ENCODE assay signal across 1 cellular context in the genomic region with DNA sequence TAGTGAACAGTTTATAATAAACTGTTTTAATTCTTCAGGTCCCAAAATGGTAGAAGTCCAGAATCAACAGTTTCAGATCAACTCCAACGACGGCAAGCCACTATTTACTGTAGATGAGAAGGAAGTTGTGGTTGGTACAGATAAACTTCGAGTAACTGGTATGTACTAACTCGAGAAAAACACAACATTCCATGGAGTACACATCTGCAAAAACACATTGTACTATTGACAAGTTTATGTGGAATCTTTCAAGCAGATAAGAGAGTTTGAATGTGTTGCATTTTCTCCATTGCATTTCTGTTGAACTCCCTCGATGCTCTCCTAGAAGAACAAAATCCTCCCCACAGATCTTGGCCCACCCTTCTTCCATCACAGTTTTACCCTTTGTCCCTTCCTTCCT.
TF ChIP-seq lines count a peak whose summit lies in the region.

No MANE protein-coding gene starts in this region.

TF ChIP-seq in GM23338, 12 proteins besides CTCF, POLR2A, EP300 and RAD21 (continued from another document):
- TF ChIP-seq, protein P1, sequence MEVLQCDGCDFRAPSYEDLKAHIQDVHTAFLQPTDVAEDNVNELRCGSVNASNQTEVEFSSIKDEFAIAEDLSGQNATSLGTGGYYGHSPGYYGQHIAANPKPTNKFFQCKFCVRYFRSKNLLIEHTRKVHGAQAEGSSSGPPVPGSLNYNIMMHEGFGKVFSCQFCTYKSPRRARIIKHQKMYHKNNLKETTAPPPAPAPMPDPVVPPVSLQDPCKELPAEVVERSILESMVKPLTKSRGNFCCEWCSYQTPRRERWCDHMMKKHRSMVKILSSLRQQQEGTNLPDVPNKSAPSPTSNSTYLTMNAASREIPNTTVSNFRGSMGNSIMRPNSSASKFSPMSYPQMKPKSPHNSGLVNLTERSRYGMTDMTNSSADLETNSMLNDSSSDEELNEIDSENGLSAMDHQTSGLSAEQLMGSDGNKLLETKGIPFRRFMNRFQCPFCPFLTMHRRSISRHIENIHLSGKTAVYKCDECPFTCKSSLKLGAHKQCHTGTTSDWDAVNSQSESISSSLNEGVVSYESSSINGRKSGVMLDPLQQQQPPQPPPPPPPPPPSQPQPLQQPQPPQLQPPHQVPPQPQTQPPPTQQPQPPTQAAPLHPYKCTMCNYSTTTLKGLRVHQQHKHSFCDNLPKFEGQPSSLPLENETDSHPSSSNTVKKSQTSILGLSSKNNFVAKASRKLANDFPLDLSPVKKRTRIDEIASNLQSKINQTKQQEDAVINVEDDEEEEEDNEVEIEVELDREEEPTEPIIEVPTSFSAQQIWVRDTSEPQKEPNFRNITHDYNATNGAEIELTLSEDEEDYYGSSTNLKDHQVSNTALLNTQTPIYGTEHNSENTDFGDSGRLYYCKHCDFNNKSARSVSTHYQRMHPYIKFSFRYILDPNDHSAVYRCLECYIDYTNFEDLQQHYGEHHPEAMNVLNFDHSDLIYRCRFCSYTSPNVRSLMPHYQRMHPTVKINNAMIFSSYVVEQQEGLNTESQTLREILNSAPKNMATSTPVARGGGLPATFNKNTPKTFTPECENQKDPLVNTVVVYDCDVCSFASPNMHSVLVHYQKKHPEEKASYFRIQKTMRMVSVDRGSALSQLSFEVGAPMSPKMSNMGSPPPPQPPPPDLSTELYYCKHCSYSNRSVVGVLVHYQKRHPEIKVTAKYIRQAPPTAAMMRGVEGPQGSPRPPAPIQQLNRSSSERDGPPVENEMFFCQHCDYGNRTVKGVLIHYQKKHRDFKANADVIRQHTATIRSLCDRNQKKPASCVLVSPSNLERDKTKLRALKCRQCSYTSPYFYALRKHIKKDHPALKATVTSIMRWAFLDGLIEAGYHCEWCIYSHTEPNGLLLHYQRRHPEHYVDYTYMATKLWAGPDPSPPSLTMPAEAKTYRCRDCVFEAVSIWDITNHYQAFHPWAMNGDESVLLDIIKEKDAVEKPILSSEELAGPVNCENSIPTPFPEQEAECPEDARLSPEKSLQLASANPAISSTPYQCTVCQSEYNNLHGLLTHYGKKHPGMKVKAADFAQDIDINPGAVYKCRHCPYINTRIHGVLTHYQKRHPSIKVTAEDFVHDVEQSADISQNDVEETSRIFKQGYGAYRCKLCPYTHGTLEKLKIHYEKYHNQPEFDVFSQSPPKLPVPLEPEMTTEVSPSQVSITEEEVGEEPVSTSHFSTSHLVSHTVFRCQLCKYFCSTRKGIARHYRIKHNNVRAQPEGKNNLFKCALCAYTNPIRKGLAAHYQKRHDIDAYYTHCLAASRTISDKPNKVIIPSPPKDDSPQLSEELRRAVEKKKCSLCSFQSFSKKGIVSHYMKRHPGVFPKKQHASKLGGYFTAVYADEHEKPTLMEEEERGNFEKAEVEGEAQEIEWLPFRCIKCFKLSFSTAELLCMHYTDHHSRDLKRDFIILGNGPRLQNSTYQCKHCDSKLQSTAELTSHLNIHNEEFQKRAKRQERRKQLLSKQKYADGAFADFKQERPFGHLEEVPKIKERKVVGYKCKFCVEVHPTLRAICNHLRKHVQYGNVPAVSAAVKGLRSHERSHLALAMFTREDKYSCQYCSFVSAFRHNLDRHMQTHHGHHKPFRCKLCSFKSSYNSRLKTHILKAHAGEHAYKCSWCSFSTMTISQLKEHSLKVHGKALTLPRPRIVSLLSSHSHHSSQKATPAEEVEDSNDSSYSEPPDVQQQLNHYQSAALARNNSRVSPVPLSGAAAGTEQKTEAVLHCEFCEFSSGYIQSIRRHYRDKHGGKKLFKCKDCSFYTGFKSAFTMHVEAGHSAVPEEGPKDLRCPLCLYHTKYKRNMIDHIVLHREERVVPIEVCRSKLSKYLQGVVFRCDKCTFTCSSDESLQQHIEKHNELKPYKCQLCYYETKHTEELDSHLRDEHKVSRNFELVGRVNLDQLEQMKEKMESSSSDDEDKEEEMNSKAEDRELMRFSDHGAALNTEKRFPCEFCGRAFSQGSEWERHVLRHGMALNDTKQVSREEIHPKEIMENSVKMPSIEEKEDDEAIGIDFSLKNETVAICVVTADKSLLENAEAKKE (CRISPR knock-in tag; IDR thresholded peaks at IDR 0.05): no peak
- TF ChIP-seq ZNF114 (CRISPR knock-in tag; IDR thresholded peaks at IDR 0.05): no peak
- TF ChIP-seq EZH2phosphoT487 (IDR thresholded peaks at IDR 0.05; ENCODE audit: unreplicated experiment): no peak
- TF ChIP-seq EZH2 (IDR thresholded peaks at IDR 0.05; ENCODE audit: low read depth, unreplicated experiment): no peak
